1 cellular context compared by ENCODE assay signal in genomic region chr5:132526290-132526973, GRCh38.
TF ChIP-seq lines count a peak whose summit lies in the region.

No MANE protein-coding gene starts in this region.

TF ChIP-seq in endothelial cell of umbilical vein, 7 proteins besides CTCF, POLR2A, EP300 and RAD21 (continued from another document):
- TF ChIP-seq FOS (IDR thresholded peaks at IDR 0.05; ENCODE audit: borderline replicate concordance, insufficient read depth, low read length), result no peak
- no peak for TF ChIP-seq JUN (IDR thresholded peaks at IDR 0.05; ENCODE audit: borderline replicate concordance, insufficient read depth, insufficient read length, low read depth)
- no peak for TF ChIP-seq POLR2AphosphoS5 (IDR thresholded peaks at IDR 0.05; ENCODE audit: insufficient read depth, low read depth, low read length)
